35 cellular contexts compared by ENCODE assay signal in genomic region chrX:80229626-80230025, GRCh38.
DNase-seq lines count a peak whose midpoint lies in the region; ATAC-seq, FAIRE-seq and TF ChIP-seq lines count a peak whose summit lies in the region.
"Had no signal": no experiment of that assay in that cellular context is flagged by ENCODE, and none has a peak within 500 bp of the region (broad histone marks: within the 10 kb centered on the region; RNA-seq: fewer than 3 reads in every experiment).

No MANE protein-coding gene starts in this region.

- no peak for ATAC-seq in HG03378 (IDR thresholded peaks at IDR 0.05; ENCODE audit: unreplicated experiment)
- ATAC-seq: A549; CD8-positive, alpha-beta T cell had no signal

- H3K9ac ChIP-seq in astrocyte (ENCODE audit: low read length): no peak overlapping the region
- H3K9ac ChIP-seq: BLaER1; BLaER1 treated with 17β-estradiol and CSF1 and Interleukin-3, amounts not matched to agents 10 nM and 100 nM had no signal

- no peak overlapping the region for H2AFZ ChIP-seq in astrocyte (ENCODE audit: low read depth, low read length)

- no peaks in the 10 kb centered on the region for H3K36me3 Mint-ChIP-seq in astrocyte (ENCODE audit: low read depth, unreplicated experiment)
- H3K36me3 Mint-ChIP-seq: CD14-positive monocyte; CD4-positive, alpha-beta memory T cell; CD4-positive, CD25-positive, alpha-beta regulatory T cell; CD8-positive, alpha-beta memory T cell; CD8-positive, alpha-beta T cell had no signal

- H3K9me3 Mint-ChIP-seq in astrocyte (ENCODE audit: unreplicated experiment): no peaks in the 10 kb centered on the region
- H3K9me3 Mint-ChIP-seq: CD8-positive, alpha-beta T cell had no signal

- H3K79me2 ChIP-seq in astrocyte (ENCODE audit: insufficient read depth, low read length): no peaks in the 10 kb centered on the region

- no peak overlapping the region for H3K27ac Mint-ChIP-seq in astrocyte (ENCODE audit: unreplicated experiment)
- H3K27ac Mint-ChIP-seq: B cell; CD14-positive monocyte; CD4-positive, alpha-beta memory T cell; CD4-positive, alpha-beta T cell; CD4-positive, CD25-positive, alpha-beta regulatory T cell; CD8-positive, alpha-beta memory T cell; CD8-positive, alpha-beta T cell had no signal

- H3K4me3 Mint-ChIP-seq in astrocyte (ENCODE audit: unreplicated experiment): no peak overlapping the region
- H3K4me3 Mint-ChIP-seq: B cell; CD14-positive monocyte; CD4-positive, alpha-beta memory T cell; CD4-positive, alpha-beta T cell; CD4-positive, CD25-positive, alpha-beta regulatory T cell; CD8-positive, alpha-beta memory T cell; CD8-positive, alpha-beta T cell had no signal

- peak; percentile 73 for DNase-seq in SK-MEL-5 (ENCODE audit: low read depth, low spot score)
- DNase-seq in astrocyte (ENCODE audit: low read depth): no peak
- DNase-seq in foreskin melanocyte: peak; percentile 75
- no peak for DNase-seq in stimulated activated CD4-positive, alpha-beta T cell treated with anti-CD3 and anti-CD28 coated beads, Interleukin-12 subunit alpha, Interleukin-12 subunit beta, amount 100 ng/mL, for 4 hours
- DNase-seq in thyroid gland: no peak
- DNase-seq: 8988T; ACHN; AML-193; BE2C; C1 segment of cervical spinal cord; Caco-2; Calu3; CD4-positive, alpha-beta memory T cell; CD4-positive, alpha-beta T cell; CD4-positive, CD25-positive, alpha-beta regulatory T cell; CD8-positive, alpha-beta memory T cell; CD8-positive, alpha-beta T cell; COR-L47; DMS 273 treated with DMSO at 0.1 percent for 48 hours; DMS153; DMS53; DMS79; DMS79 treated with DMSO at 0.1 percent for 48 hours; DND-41; EL had no signal

- TF ChIP-seq POLR2A in thyroid gland (IDR thresholded peaks at IDR 0.05): no peak

- in situ Hi-C loops in SK-MEL-5 (cut with HindIII; ENCODE audit: low pct_unique_long_range_greater_than_20kb, low sequenced_read_pairs): no loop called here

- TF ChIP-seq CTCF in astrocyte (IDR thresholded peaks at IDR 0.05; ENCODE audit: insufficient read depth, low read depth, low read length) (no peak), thyroid gland (IDR thresholded peaks at IDR 0.05) (no peak)

- H3K27ac ChIP-seq in astrocyte (ENCODE audit: low read depth, low read length) (no peak overlapping the region), thyroid gland (no peak overlapping the region)
- H3K27ac ChIP-seq: 22Rv1; A549; BLaER1; BLaER1 treated with 17β-estradiol and CSF1 and Interleukin-3, amounts not matched to agents 10 nM and 100 nM; C4-2B had no signal

- H3K27me3 ChIP-seq in astrocyte (ENCODE audit: insufficient read depth, low read length) (no peaks in the 10 kb centered on the region), thyroid gland (no peaks in the 10 kb centered on the region)
- H3K27me3 ChIP-seq: BE2C had no signal

- intact Hi-C loops in thyroid gland (cut with DNase I): no loop called here

- H3K4me1 ChIP-seq in astrocyte (ENCODE audit: insufficient read depth, low read length): no peaks in the 10 kb centered on the region
- no peaks in the 10 kb centered on the region for H3K4me1 ChIP-seq in thyroid gland
- H3K4me1 ChIP-seq: A549; BE2C; BLaER1; BLaER1 treated with 17β-estradiol and CSF1 and Interleukin-3, amounts not matched to agents 10 nM and 100 nM; Caco-2 had no signal

- WGBS in thyroid gland, 2 donors: 76 to 78% methylated on average over 2 of the region's 2 CpGs

- no peaks in the 10 kb centered on the region for H4K20me1 ChIP-seq in astrocyte (ENCODE audit: insufficient read depth, low read length)
- H4K20me1 ChIP-seq: BLaER1; BLaER1 treated with 17β-estradiol and CSF1 and Interleukin-3, amounts not matched to agents 10 nM and 100 nM had no signal

- H3K36me3 ChIP-seq in astrocyte (ENCODE audit: insufficient read depth, low read length) (no peaks in the 10 kb centered on the region), thyroid gland (no peaks in the 10 kb centered on the region)
- H3K36me3 ChIP-seq: BE2C; BLaER1; BLaER1 treated with 17β-estradiol and CSF1 and Interleukin-3, amounts not matched to agents 10 nM and 100 nM had no signal

- no peak overlapping the region for H3K4me3 ChIP-seq in astrocyte (ENCODE audit: insufficient read depth, low read depth, low read length)
- no peak overlapping the region for H3K4me3 ChIP-seq in thyroid gland (replicated peaks in 1 of 3)
- H3K4me3 ChIP-seq: A549; BLaER1; BLaER1 treated with 17β-estradiol and CSF1 and Interleukin-3, amounts not matched to agents 10 nM and 100 nM had no signal

- FAIRE-seq in astrocyte (lab: Jason Lieb, UNC): peak; percentile 17
- FAIRE-seq: A204.1, D721Med had no signal

- H3K27me3 Mint-ChIP-seq in astrocyte (ENCODE audit: low read depth, unreplicated experiment): no peaks in the 10 kb centered on the region
- H3K27me3 Mint-ChIP-seq: B cell; CD4-positive, alpha-beta memory T cell; CD4-positive, alpha-beta T cell; CD4-positive, CD25-positive, alpha-beta regulatory T cell had no signal

- H3K9me3 ChIP-seq in astrocyte (ENCODE audit: insufficient read depth, low read depth, low read length) (no peaks in the 10 kb centered on the region), thyroid gland (no peaks in the 10 kb centered on the region)
- H3K9me3 ChIP-seq: A549; BE2C; BLaER1; BLaER1 treated with 17β-estradiol and CSF1 and Interleukin-3, amounts not matched to agents 10 nM and 100 nM; Caco-2 had no signal

- H3K4me1 Mint-ChIP-seq in astrocyte (ENCODE audit: low read depth, unreplicated experiment): no peaks in the 10 kb centered on the region
- H3K4me1 Mint-ChIP-seq: B cell; CD14-positive monocyte; CD4-positive, alpha-beta memory T cell; CD4-positive, CD25-positive, alpha-beta regulatory T cell; CD8-positive, alpha-beta memory T cell had no signal

- no peak overlapping the region for H3K4me2 ChIP-seq in astrocyte (ENCODE audit: low read length)
- H3K4me2 ChIP-seq: A549; BLaER1; BLaER1 treated with 17β-estradiol and CSF1 and Interleukin-3, amounts not matched to agents 10 nM and 100 nM had no signal

Comparison
In these comparisons a context has a peak if more than half of its experiments do, and no peak if none do; other contexts are left out.
1. DNase-seq: peak in SK-MEL-5 (single experiment) and foreskin melanocyte (single experiment); none in astrocyte (single experiment), stimulated activated CD4-positive, alpha-beta T cell treated with anti-CD3 and anti-CD28 coated beads, Interleukin-12 subunit alpha, Interleukin-12 subunit beta, amount 100 ng/mL, for 4 hours (single experiment) and thyroid gland (0 of 2).